Comparison of ENCODE assay signal across 10 cellular contexts in the genomic region with DNA sequence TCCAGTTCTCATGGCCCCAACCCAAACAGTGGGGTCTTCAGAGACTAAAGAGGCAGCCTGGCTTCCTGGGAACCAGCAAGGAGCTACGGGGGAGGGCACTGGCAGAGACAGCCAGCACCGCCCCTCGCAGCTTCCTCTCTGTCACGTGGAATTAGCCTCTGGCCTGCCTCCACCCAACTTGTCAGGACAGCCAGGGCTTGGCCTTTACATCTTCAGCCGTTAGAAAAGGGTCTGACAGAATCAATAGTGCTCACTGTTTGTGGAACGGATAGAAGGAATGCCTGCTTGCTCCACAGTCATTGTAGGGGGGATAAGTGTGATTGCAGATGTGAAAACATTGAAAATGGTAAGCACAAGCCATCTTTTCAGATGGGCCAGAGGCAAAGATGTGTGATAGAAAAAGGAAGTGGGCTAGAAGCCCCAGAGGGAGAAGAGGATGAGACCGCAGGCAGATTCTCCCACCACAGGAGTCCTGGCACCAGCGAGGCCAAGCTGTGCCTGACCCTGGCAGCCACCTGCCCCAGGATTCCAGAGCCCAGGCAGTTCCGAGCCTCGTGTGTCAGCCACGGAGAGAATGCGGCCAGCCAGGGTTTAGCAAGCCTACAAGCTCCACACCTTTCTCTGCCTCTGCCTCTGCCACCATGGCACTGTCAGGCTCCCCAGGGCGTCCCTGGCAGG. TPM values are rescaled to one million over a fixed set of nuclear protein-coding genes. Genes with fewer than 3 reads are reported as not detected.
DNase-seq lines count a peak whose midpoint lies in the region; ATAC-seq and TF ChIP-seq lines count a peak whose summit lies in the region.
"Had no signal": no experiment of that assay in that cellular context is flagged by ENCODE, and none has a peak within 500 bp of the region (broad histone marks: within the 10 kb centered on the region; RNA-seq: fewer than 3 reads in every experiment).

No MANE protein-coding gene starts in this region.

- H3K4me1 ChIP-seq in gastroesophageal sphincter (peaks cover 0 to 38% (median 19%) of the 10 kb centered on the region in 3 donors), Karpas-422 (ENCODE audit: low read length) (peaks cover 12% of the 10 kb centered on the region)

- no peaks in the 10 kb centered on the region for H3K79me2 ChIP-seq in Karpas-422 (ENCODE audit: low read length)

- 46 to 60% methylated on average over 1 to 6 of the region's 13 CpGs for WGBS in gastroesophageal sphincter (ENCODE audit: low coverage in 1 of 2), 2 donors

- H3K9me2 ChIP-seq in Karpas-422 (replicated peaks; ENCODE audit: insufficient read depth, low read length): no peaks in the 10 kb centered on the region

- H3K27me3 ChIP-seq in gastroesophageal sphincter (peaks cover 31% of the 10 kb centered on the region), Karpas-422 (ENCODE audit: low read length) (no peaks in the 10 kb centered on the region)

- H3K9ac ChIP-seq in SK-N-MC (ENCODE audit: insufficient read length) (peak overlapping the region; percentile 11), Karpas-422 (ENCODE audit: low read length) (no peak overlapping the region)

- TF ChIP-seq CTCF in gastroesophageal sphincter (IDR thresholded peaks at IDR 0.05) (no peak), omental fat pad (IDR thresholded peaks at IDR 0.05) (no peak)

- H3K27ac ChIP-seq in SK-N-MC (no peak overlapping the region), gastroesophageal sphincter (peak overlapping the region in 3 of 4 donors; percentile 57 to 69 (median 67)), Karpas-422 (ENCODE audit: low read length) (no peak overlapping the region)

- no peak overlapping the region for H3K4me2 ChIP-seq in Karpas-422 (ENCODE audit: low read depth, low read length, poor library complexity, severe bottlenecking)

- no peaks in the 10 kb centered on the region for H4K20me1 ChIP-seq in Karpas-422 (ENCODE audit: insufficient read depth, low read depth, low read length)

- H3K36me3 ChIP-seq in SK-N-MC (ENCODE audit: insufficient read depth, low read length) (no peaks in the 10 kb centered on the region), gastroesophageal sphincter (peaks cover 0 to 28% of the 10 kb centered on the region in 2 donors), Karpas-422 (ENCODE audit: insufficient read depth, low read length) (no peaks in the 10 kb centered on the region)

- no peak for TF ChIP-seq EP300 in gastroesophageal sphincter (IDR thresholded peaks at IDR 0.05)

- H3K9me3 ChIP-seq in SK-N-MC (ENCODE audit: low read depth, low read length) (no peaks in the 10 kb centered on the region), gastroesophageal sphincter (no peaks in the 10 kb centered on the region), Karpas-422 (ENCODE audit: low read length) (no peaks in the 10 kb centered on the region)

- ATAC-seq in gastroesophageal sphincter (peak; percentile 60), omental fat pad (ENCODE audit: low FRiP score) (peak; percentile 28), GM18511 (IDR thresholded peaks at IDR 0.05; ENCODE audit: unreplicated experiment) (no peak)

- no peak overlapping the region for H3K4me3 ChIP-seq in SK-N-MC
- no peak overlapping the region for H3K4me3 ChIP-seq in gastroesophageal sphincter
- no peak overlapping the region for H3K4me3 ChIP-seq in Karpas-422 (ENCODE audit: low read length)
- H3K4me3 ChIP-seq: skin epidermis had no signal

- no peak for TF ChIP-seq POLR2A in gastroesophageal sphincter (IDR thresholded peaks at IDR 0.05)

- DNase-seq in COLO829 (ENCODE audit: low spot score): peak; percentile 77
- no peak for DNase-seq in SK-N-MC (ENCODE audit: low read depth, low spot score)
- DNase-seq in omental fat pad (ENCODE audit: low spot score): peak; percentile 29
- no peak for DNase-seq in activated CD4-positive, CD25-positive, alpha-beta regulatory T cell (lab: John Stamatoyannopoulos, UW)
- no peak for DNase-seq in Karpas-422
- no peak for DNase-seq in 8988T

- H2AFZ ChIP-seq in Karpas-422 (ENCODE audit: low read length): no peak overlapping the region

RNA-seq across cellular contexts. Expression of a gene that starts 18.6 kb away (rescaled TPM):
- total RNA-seq in gastroesophageal sphincter (1 to 10 TPM in 1 of 4 donors, under 1 TPM in 2, not detected in 1; 0.16 to 3.5 (median 0.42) TPM), omental fat pad (1 to 10 TPM in 3 of 4 donors, not detected in 1; 1.0 to 4.7 (median 1.6) TPM)
- not detected in 2 replicates for total RNA-seq in Karpas-422 (2014; rRNA removed; shearing (Covaris generic); ENCODE audit: low replicate concordance)

RNA-seq across cellular contexts. Expression of a gene that starts 31.7 kb away (rescaled TPM):
- total RNA-seq in gastroesophageal sphincter (1 to 10 TPM; 3.6 to 7.8 (median 4.6) TPM), omental fat pad (1 to 10 TPM; 4.4 to 5.7 (median 5.2) TPM)
- 3.2 and 8.4 TPM in 2 replicates for total RNA-seq in Karpas-422 (2014; rRNA removed; shearing (Covaris generic); ENCODE audit: low replicate concordance)

RNA-seq across cellular contexts. Expression of a gene that starts 52.3 kb away (rescaled TPM):
- total RNA-seq in gastroesophageal sphincter: under 1 TPM in 1 of 4 donors, not detected in 3; 0.37 TPM
- total RNA-seq in omental fat pad: not detected
- total RNA-seq in Karpas-422 (2014; rRNA removed; shearing (Covaris generic); ENCODE audit: low replicate concordance): not detected in 2 replicates
- total RNA-seq: M059J had no signal

Comparison
In these comparisons a context has a peak if more than half of its experiments do, and no peak if none do; other contexts are left out.
1. DNase-seq: peak in COLO829 (single experiment) and omental fat pad (single experiment); none in SK-N-MC (single experiment), activated CD4-positive, CD25-positive, alpha-beta regulatory T cell (0 of 4), Karpas-422 (single experiment) and 8988T (single experiment).
2. H3K27ac ChIP-seq: peak in gastroesophageal sphincter (3 of 4); none in SK-N-MC (single experiment) and Karpas-422 (single experiment).